ENCODE assay signal across 8 cellular contexts in genomic region chr3:198080521-198081384, GRCh38.
DNase-seq lines count a peak whose midpoint lies in the region; ATAC-seq, FAIRE-seq and TF ChIP-seq lines count a peak whose summit lies in the region.

No MANE protein-coding gene starts in this region.

- H3K79me2 ChIP-seq in DND-41 (ENCODE audit: insufficient read depth, low read length), result no peaks in the 10 kb centered on the region

- no peak overlapping the region for H2AFZ ChIP-seq in DND-41 (ENCODE audit: low read depth, low read length)

- CTCF ChIA-PET in WTC11 (lab: Charles Lee), result interaction anchor here (0.6 to 2.4 kb wide), 16 partner anchors 9 to 1447 kb away, joined by 3 to 55 read pairs (median 4); no protein-coding TSS in a partner anchor

- peak; percentile 86 for ATAC-seq in DND-41 (ENCODE audit: insufficient read depth, low read depth)
- ATAC-seq in WTC11, result peak; percentile 83

- POLR2A ChIA-PET in WTC11 (lab: Charles Lee), result interaction anchor here (0.6 kb wide), 1 partner anchor 14 kb away, joined by 4 read pairs; no protein-coding TSS in a partner anchor

- DNase-seq in DND-41 (peak; percentile 48), H4 (ENCODE audit: low spot score) (peak; percentile 44), NCI-H1105 treated with DMSO at 0.1 percent for 48 hours (lab: John Stamatoyannopoulos, UW) (peak; percentile 72), WTC11 (ENCODE audit: low spot score) (peak; percentile 81), caudate nucleus (lab: John Stamatoyannopoulos, UW) (peak in 37 of 61 donors; percentile 14 to 77 (median 42)), kidney (peak; percentile 84), amniotic stem cell (lab: John Stamatoyannopoulos, UW) (no peak)
- peak; percentile 85 for DNase-seq in stimulated activated CD4-positive, alpha-beta T cell treated with anti-CD3 and anti-CD28 coated beads, Interleukin-15, amount 100 ng/mL, for 24 hours

- no peak overlapping the region for H3K27ac Mint-ChIP-seq in WTC11

- H3K4me3 ChIP-seq in DND-41 (ENCODE audit: low read depth in 1 of 2, low read length in 2 of 2) (no peak overlapping the region), kidney (ENCODE audit: low read length in 2 of 2) (peak overlapping the region in 1 of 2 donors; percentile 13)

- H3K27ac ChIP-seq in DND-41 (ENCODE audit: low read length) (no peak overlapping the region), caudate nucleus (ENCODE audit: low read depth, low read length) (no peak overlapping the region), kidney (ENCODE audit: low read depth in 2 of 2, low read length in 2 of 2) (no peak overlapping the region)

- H3K9ac ChIP-seq in DND-41 (ENCODE audit: low read depth, low read length) (no peak overlapping the region), kidney (ENCODE audit: low read length in 2 of 2) (no peak overlapping the region)

- H3K4me1 ChIP-seq in DND-41 (ENCODE audit: insufficient read depth, low read length), result no peaks in the 10 kb centered on the region
- no peaks in the 10 kb centered on the region for H3K4me1 ChIP-seq in kidney (ENCODE audit: control insufficient read depth in 1 of 2, insufficient read depth in 1 of 2, low read depth in 1 of 2, low read length in 2 of 2)

- H3K9me3 ChIP-seq in DND-41 (ENCODE audit: insufficient read depth, low read length, severe bottlenecking) (peaks cover 6% of the 10 kb centered on the region), kidney (ENCODE audit: control insufficient read depth in 1 of 2, low read length in 2 of 2) (no peaks in the 10 kb centered on the region)

- H3K4me2 ChIP-seq in DND-41 (ENCODE audit: insufficient read depth, low read length), result no peak overlapping the region

- peak overlapping the region; percentile 72 for H3K4me3 Mint-ChIP-seq in WTC11

- no peak for FAIRE-seq in kidney (lab: Jason Lieb, UNC)

- peaks cover 8% of the 10 kb centered on the region; the same call in 1 of the 2 replicates for H3K4me1 Mint-ChIP-seq in WTC11

- H4K20me1 ChIP-seq in DND-41 (ENCODE audit: insufficient read depth, low read length), result no peaks in the 10 kb centered on the region

- intact Hi-C loops in kidney (cut with DNase I), result no loop called here

- peaks cover 85% of the 10 kb centered on the region for H3K27me3 Mint-ChIP-seq in WTC11 (ENCODE audit: low read depth)

- H3K27me3 ChIP-seq in DND-41 (ENCODE audit: insufficient read depth, low read length, poor library complexity), result peaks cover 11% of the 10 kb centered on the region

- H3K9me3 Mint-ChIP-seq in WTC11, result peaks cover 5% of the 10 kb centered on the region

- no peaks in the 10 kb centered on the region for H3K36me3 ChIP-seq in DND-41 (ENCODE audit: insufficient read depth, low read length)
- no peaks in the 10 kb centered on the region for H3K36me3 ChIP-seq in kidney (ENCODE audit: control insufficient read depth in 1 of 2, insufficient read depth in 2 of 2, low read length in 2 of 2)

- TF ChIP-seq CTCF in DND-41 (IDR thresholded peaks at IDR 0.05; ENCODE audit: borderline replicate concordance, extremely low read depth, low read length, poor library complexity, severe bottlenecking) (peak; percentile 28), WTC11 (IDR thresholded peaks at IDR 0.05) (peak; percentile 54; the same call in 1 of the 2 replicates), kidney (IDR thresholded peaks at IDR 0.05; ENCODE audit: borderline replicate concordance, extremely low read depth, insufficient read depth) (peak; percentile 68)

- peaks cover 4% of the 10 kb centered on the region; the same call in 1 of the 2 replicates for H3K36me3 Mint-ChIP-seq in WTC11

TF ChIP-seq in WTC11, 78 proteins besides CTCF, POLR2A, EP300 and RAD21 (continues in another document):
- TF ChIP-seq ZSCAN18 (CRISPR knock-in tag; IDR thresholded peaks at IDR 0.05) (no peak), HMGA2 (CRISPR knock-in tag; IDR thresholded peaks at IDR 0.05) (no peak), RORB (CRISPR knock-in tag; IDR thresholded peaks at IDR 0.05) (no peak), ZNF138 (CRISPR knock-in tag; conservative IDR thresholded peaks at IDR 0.05) (no peak), MAX (CRISPR knock-in tag; IDR thresholded peaks at IDR 0.05) (peak; percentile 59), SMAD4 (CRISPR knock-in tag; IDR thresholded peaks at IDR 0.05) (no peak), ZNF219 (CRISPR knock-in tag; IDR thresholded peaks at IDR 0.05; ENCODE audit: borderline replicate concordance) (no peak), ZNF281 (CRISPR knock-in tag; IDR thresholded peaks at IDR 0.05) (no peak), ZNF416 (CRISPR knock-in tag; IDR thresholded peaks at IDR 0.05) (no peak), NFATC4 (CRISPR knock-in tag; IDR thresholded peaks at IDR 0.05) (no peak), RELA (CRISPR knock-in tag; IDR thresholded peaks at IDR 0.05; ENCODE audit: borderline replicate concordance) (no peak), ZNF532 (CRISPR knock-in tag; IDR thresholded peaks at IDR 0.05; ENCODE audit: borderline replicate concordance) (no peak), PRRX2 (CRISPR knock-in tag; IDR thresholded peaks at IDR 0.05) (no peak), ATF3 (CRISPR knock-in tag; conservative IDR thresholded peaks at IDR 0.05) (no peak), ELF4 (CRISPR knock-in tag; IDR thresholded peaks at IDR 0.05; ENCODE audit: low read depth) (no peak), ZBTB21 (CRISPR knock-in tag; IDR thresholded peaks at IDR 0.05; ENCODE audit: borderline replicate concordance) (no peak)
